3 cellular contexts compared by ENCODE assay signal in genomic region chrX:124986284-124986683, GRCh38.
TF ChIP-seq lines count a peak whose summit lies in the region.

No MANE protein-coding gene starts in this region.

TF ChIP-seq in HepG2, 621 proteins besides CTCF, POLR2A, EP300 and RAD21:
- TF ChIP-seq ZNF335 (CRISPR knock-in tag; IDR thresholded peaks at IDR 0.05) (no peak), CEBPB (IDR thresholded peaks at IDR 0.05; ENCODE audit: borderline replicate concordance, low read depth, low read length) (0 out of 2 replicates have a peak, but pooled peaks have one; percentile 4)
TF ChIP-seq in HepG2: peak in this region for 1.

TF ChIP-seq in IMR-90, 13 proteins besides CTCF, POLR2A, EP300 and RAD21:
- TF ChIP-seq MAFK (IDR thresholded peaks at IDR 0.05; ENCODE audit: low read depth, low read length) (no peak), CEBPB (IDR thresholded peaks at IDR 0.05; ENCODE audit: low read depth, low read length) (peak; percentile 67)

TF ChIP-seq in K562, 482 proteins besides CTCF, POLR2A, EP300 and RAD21:
- TF ChIP-seq FOSL1 (tag; conservative IDR thresholded peaks at IDR 0.05): no peak
- TF ChIP-seq, protein P1, sequence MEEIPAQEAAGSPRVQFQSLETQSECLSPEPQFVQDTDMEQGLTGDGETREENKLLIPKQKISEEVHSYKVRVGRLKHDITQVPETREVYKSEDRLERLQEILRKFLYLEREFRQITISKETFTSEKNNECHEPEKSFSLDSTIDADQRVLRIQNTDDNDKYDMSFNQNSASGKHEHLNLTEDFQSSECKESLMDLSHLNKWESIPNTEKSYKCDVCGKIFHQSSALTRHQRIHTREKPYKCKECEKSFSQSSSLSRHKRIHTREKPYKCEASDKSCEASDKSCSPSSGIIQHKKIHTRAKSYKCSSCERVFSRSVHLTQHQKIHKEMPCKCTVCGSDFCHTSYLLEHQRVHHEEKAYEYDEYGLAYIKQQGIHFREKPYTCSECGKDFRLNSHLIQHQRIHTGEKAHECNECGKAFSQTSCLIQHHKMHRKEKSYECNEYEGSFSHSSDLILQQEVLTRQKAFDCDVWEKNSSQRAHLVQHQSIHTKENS (CRISPR knock-in tag; IDR thresholded peaks at IDR 0.05): no peak
- TF ChIP-seq, protein P2, sequence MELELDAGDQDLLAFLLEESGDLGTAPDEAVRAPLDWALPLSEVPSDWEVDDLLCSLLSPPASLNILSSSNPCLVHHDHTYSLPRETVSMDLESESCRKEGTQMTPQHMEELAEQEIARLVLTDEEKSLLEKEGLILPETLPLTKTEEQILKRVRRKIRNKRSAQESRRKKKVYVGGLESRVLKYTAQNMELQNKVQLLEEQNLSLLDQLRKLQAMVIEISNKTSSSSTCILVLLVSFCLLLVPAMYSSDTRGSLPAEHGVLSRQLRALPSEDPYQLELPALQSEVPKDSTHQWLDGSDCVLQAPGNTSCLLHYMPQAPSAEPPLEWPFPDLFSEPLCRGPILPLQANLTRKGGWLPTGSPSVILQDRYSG (tag; conservative IDR thresholded peaks at IDR 0.05; ENCODE audit: low read depth): no peak
- peak; percentile 64 for TF ChIP-seq CEBPB (tag; IDR thresholded peaks at IDR 0.05)
- no peak for TF ChIP-seq HMGN3 (IDR thresholded peaks at IDR 0.05; ENCODE audit: borderline replicate concordance, extremely low read depth, insufficient read length, low read depth, low read length)
- TF ChIP-seq CHCHD3 (CRISPR knock-in tag; IDR thresholded peaks at IDR 0.05): no peak
- TF ChIP-seq, protein P3, sequence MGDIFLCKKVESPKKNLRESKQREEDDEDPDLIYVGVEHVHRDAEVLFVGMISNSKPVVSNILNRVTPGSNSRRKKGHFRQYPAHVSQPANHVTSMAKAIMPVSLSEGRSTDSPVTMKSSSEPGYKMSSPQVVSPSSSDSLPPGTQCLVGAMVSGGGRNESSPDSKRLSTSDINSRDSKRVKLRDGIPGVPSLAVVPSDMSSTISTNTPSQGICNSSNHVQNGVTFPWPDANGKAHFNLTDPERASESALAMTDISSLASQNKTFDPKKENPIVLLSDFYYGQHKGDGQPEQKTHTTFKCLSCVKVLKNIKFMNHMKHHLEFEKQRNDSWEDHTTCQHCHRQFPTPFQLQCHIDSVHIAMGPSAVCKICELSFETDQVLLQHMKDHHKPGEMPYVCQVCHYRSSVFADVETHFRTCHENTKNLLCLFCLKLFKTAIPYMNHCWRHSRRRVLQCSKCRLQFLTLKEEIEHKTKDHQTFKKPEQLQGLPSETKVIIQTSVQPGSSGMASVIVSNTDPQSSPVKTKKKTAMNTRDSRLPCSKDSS (IDR thresholded peaks at IDR 0.05; ENCODE audit: low read depth, partially characterized antibody): no peak
